ENCODE assay signal across 10 cellular contexts in genomic region chr9:108057421-108058136, GRCh38.
DNase-seq lines count a peak whose midpoint lies in the region; TF ChIP-seq lines count a peak whose summit lies in the region.
"Had no signal": no experiment of that assay in that cellular context is flagged by ENCODE, and none has a peak within 500 bp of the region (broad histone marks: within the 10 kb centered on the region; RNA-seq: fewer than 3 reads in every experiment).

No MANE protein-coding gene starts in this region.

- no peak overlapping the region for H3K4me3 ChIP-seq in right atrium auricular region

- peaks cover 0 to 19% of the 10 kb centered on the region in 2 donors for H3K4me1 ChIP-seq in right atrium auricular region

- no peaks in the 10 kb centered on the region for H3K36me3 ChIP-seq in right atrium auricular region

- no peaks in the 10 kb centered on the region for H3K9me3 ChIP-seq in right atrium auricular region

- TF ChIP-seq CTCF in right atrium auricular region (IDR thresholded peaks at IDR 0.05): no peak

- H3K27ac ChIP-seq in right atrium auricular region: peak overlapping the region in 1 of 2 donors; percentile 66

- DNase-seq in HS-27A (ENCODE audit: low read depth): peak; percentile 75
- DNase-seq in amniotic epithelial cell (ENCODE audit: low read depth): peak; percentile 99
- peak; percentile 70 for DNase-seq in right atrium auricular region (ENCODE audit: low spot score)
- peak; percentile 95 for DNase-seq in stromal cell of bone marrow (ENCODE audit: low read depth)
- DNase-seq in NCI-H2029 treated with DMSO at 0.1 percent for 48 hours (lab: John Stamatoyannopoulos, UW): no peak
- no peak for DNase-seq in T-helper 9 cell
- no peak for DNase-seq in RPMI8226
- DNase-seq in GM19240 (ENCODE audit: insufficient read length, low spot score): no peak
- DNase-seq: nephron progenitor cell, substantia nigra had no signal

- no peaks in the 10 kb centered on the region for H3K27me3 ChIP-seq in right atrium auricular region

Comparison
In these comparisons a context has a peak if more than half of its experiments do, and no peak if none do; other contexts are left out.
1. DNase-seq: peak in HS-27A (single experiment), amniotic epithelial cell (single experiment), right atrium auricular region (single experiment) and stromal cell of bone marrow (single experiment); none in NCI-H2029 treated with DMSO at 0.1 percent for 48 hours (single experiment), T-helper 9 cell (single experiment), RPMI8226 (single experiment) and GM19240 (single experiment).